Comparison of ENCODE assay signal across 14 cellular contexts in the genomic region with DNA sequence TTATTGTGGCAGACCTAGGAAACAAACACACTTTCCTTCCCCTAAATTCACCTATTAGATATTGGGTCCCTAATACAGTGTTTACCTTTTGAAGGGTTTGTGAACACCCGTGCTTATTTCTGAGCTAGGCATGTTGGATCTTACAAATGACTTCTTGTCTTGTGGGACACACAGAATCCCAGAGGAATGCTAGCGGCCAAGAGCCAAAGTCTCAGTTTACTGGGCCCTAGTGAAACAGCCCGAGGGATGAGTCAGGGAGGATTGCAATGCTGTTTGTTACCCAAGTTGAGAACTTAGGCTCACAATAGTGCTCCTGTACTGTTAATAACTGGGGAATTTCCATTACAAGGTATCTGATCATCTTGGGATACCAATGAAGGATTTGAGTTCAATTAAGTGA.
DNase-seq lines count a peak whose midpoint lies in the region; ATAC-seq and TF ChIP-seq lines count a peak whose summit lies in the region.
"Had no signal": no experiment of that assay in that cellular context is flagged by ENCODE, and none has a peak within 500 bp of the region (broad histone marks: within the 10 kb centered on the region; RNA-seq: fewer than 3 reads in every experiment).

No MANE protein-coding gene starts in this region.

- no peak for TF ChIP-seq CTCF in fibroblast of lung (conservative IDR thresholded peaks at IDR 0.05 in 1 of 2, IDR thresholded peaks at IDR 0.05 in 1 of 2; ENCODE audit: low read depth in 1 of 2, low read length in 2 of 2)
- no peak for TF ChIP-seq CTCF in retinal pigment epithelial cell (conservative IDR thresholded peaks at IDR 0.05; ENCODE audit: low read depth, low read length)

- no peak for ATAC-seq in HG03457 (IDR thresholded peaks at IDR 0.05; ENCODE audit: unreplicated experiment)
- ATAC-seq: stimulated activated naive CD8-positive, alpha-beta T cell treated with anti-CD3 and anti-CD28 coated beads, Interleukin-15, Interleukin-2, amounts not matched to agents 100 U/mL and 50 U/mL, for 24 hours had no signal

- H4K20me1 ChIP-seq in fibroblast of lung (ENCODE audit: control insufficient read depth, extremely low read depth, insufficient read depth, low read length) = no peaks in the 10 kb centered on the region

- H2AFZ ChIP-seq in fibroblast of lung (ENCODE audit: low read length) = no peak overlapping the region

- H3K27me3 ChIP-seq in SJCRH30 = no peaks in the 10 kb centered on the region
- H3K27me3 ChIP-seq in fibroblast of lung (ENCODE audit: control insufficient read depth, insufficient read depth, low read length) = peaks cover 3% of the 10 kb centered on the region

- H3K36me3 ChIP-seq in SJCRH30 (no peaks in the 10 kb centered on the region), fibroblast of lung (ENCODE audit: control insufficient read depth, insufficient read depth, low read length) (no peaks in the 10 kb centered on the region)

- no peak overlapping the region for H3K4me2 ChIP-seq in fibroblast of lung (ENCODE audit: extremely low read depth, insufficient read depth, low read length)

- H3K9me3 ChIP-seq in SJCRH30 (replicated peaks) = no peaks in the 10 kb centered on the region
- H3K9me3 ChIP-seq in fibroblast of lung (ENCODE audit: control insufficient read depth, insufficient read depth, low read depth, low read length) = no peaks in the 10 kb centered on the region

- H3K9ac ChIP-seq in fibroblast of lung (ENCODE audit: insufficient read depth, low read length) = no peak overlapping the region

- H3K4me1 ChIP-seq in SJCRH30 (peaks cover 29% of the 10 kb centered on the region), fibroblast of lung (ENCODE audit: control insufficient read depth, extremely low read depth, insufficient read depth, low read length) (no peaks in the 10 kb centered on the region)

- H3K79me2 ChIP-seq in fibroblast of lung (ENCODE audit: control insufficient read depth, insufficient read depth, low read length) = no peaks in the 10 kb centered on the region

- H3K27ac ChIP-seq in SJCRH30 (peak overlapping the region; percentile 44), fibroblast of lung (ENCODE audit: insufficient read depth, low read length) (no peak overlapping the region), caudate nucleus (ENCODE audit: low read depth, low read length) (no peak overlapping the region)

- H3K4me3 ChIP-seq in SJCRH30 = no peak overlapping the region
- no peak overlapping the region for H3K4me3 ChIP-seq in fibroblast of lung (replicated peaks in 1 of 4; ENCODE audit: control extremely low read depth in 1 of 4, insufficient read depth in 1 of 4, low read depth in 3 of 4, low read length in 4 of 4)
- H3K4me3 ChIP-seq in retinal pigment epithelial cell (ENCODE audit: low read length) = no peak overlapping the region

- DNase-seq in GM04503 (ENCODE audit: low read depth) (peak; percentile 47), SJCRH30 (peak; percentile 84 to 93), fibroblast of lung (ENCODE audit: low read depth in 2 of 2) (peak; percentile 68 to 96), retinal pigment epithelial cell (ENCODE audit: low read depth) (peak; percentile 76), caudate nucleus (lab: John Stamatoyannopoulos, UW) (no peak), NCI-H82 treated with DMSO at 0.1 percent for 48 hours (lab: John Stamatoyannopoulos, UW; ENCODE audit: unreplicated experiment) (no peak)
- no peak for DNase-seq in activated effector memory CD4-positive, alpha-beta T cell treated with Interleukin-2 at 50 U/mL for 16 hours
- DNase-seq: activated CD4-positive, alpha-beta T cell treated with anti-CD3 and anti-CD28 coated beads for 1 hour; central memory CD4-positive, alpha-beta T cell; NCI-H1105 treated with DMSO at 0.1 percent for 48 hours; NCI-H82; posterior cingulate gyrus; stimulated activated naive CD8-positive, alpha-beta T cell treated with anti-CD3 and anti-CD28 coated beads, Interleukin-15, Interleukin-2, amounts not matched to agents 100 U/mL and 50 U/mL, for 24 hours had no signal

Comparison
In these comparisons a context has a peak if more than half of its experiments do, and no peak if none do; other contexts are left out.
1. DNase-seq: peak in GM04503 (single experiment), SJCRH30 (2 of 2), fibroblast of lung (2 of 2) and retinal pigment epithelial cell (single experiment); none in caudate nucleus (0 of 61), NCI-H82 treated with DMSO at 0.1 percent for 48 hours (single experiment) and activated effector memory CD4-positive, alpha-beta T cell treated with Interleukin-2 at 50 U/mL for 16 hours (single experiment).